19 cellular contexts compared by ENCODE assay signal in genomic region chr6:43445576-43445975, GRCh38. TPM values are rescaled to one million over a fixed set of nuclear protein-coding genes. Genes with fewer than 3 reads are reported as not detected.
DNase-seq lines count a peak whose midpoint lies in the region; ATAC-seq, FAIRE-seq and TF ChIP-seq lines count a peak whose summit lies in the region.
"Had no signal": no experiment of that assay in that cellular context is flagged by ENCODE, and none has a peak within 500 bp of the region (broad histone marks: within the 10 kb centered on the region; RNA-seq: fewer than 3 reads in every experiment).

No MANE protein-coding gene starts in this region.

- no peaks in the 10 kb centered on the region for H3K9me1 ChIP-seq in endothelial cell of umbilical vein (replicated peaks; ENCODE audit: control insufficient read depth, extremely low read depth, insufficient read depth, low read length)

- H3K36me3 ChIP-seq in BLaER1 (peaks cover 71% of the 10 kb centered on the region), HEK293 (ENCODE audit: control insufficient read depth in 2 of 2, insufficient read depth in 1 of 2, low read length in 2 of 2) (peaks cover 11 to 86% of the 10 kb centered on the region in 2 experiments; a peak in 2 of 3 replicates), endothelial cell of umbilical vein (ENCODE audit: control insufficient read depth in 2 of 2, extremely low read depth in 1 of 2, insufficient read depth in 2 of 2, low read length in 2 of 2) (peaks cover 5 to 48% of the 10 kb centered on the region in 2 experiments)

- no peak for ATAC-seq in stimulated activated naive B cell treated with anti-CD40 and anti-IgM and Interleukin-4, amounts not matched to agents 10 μg/mL and 1 μg/mL and 100 μg/mL, for 72 hours (replicated peaks)
- ATAC-seq: A549, HepG2 had no signal

- no peaks in the 10 kb centered on the region for H3K9me3 Mint-ChIP-seq in stimulated activated naive B cell treated with anti-CD40 and anti-IgM and Interleukin-4, amounts not matched to agents 10 μg/mL and 1 μg/mL and 100 μg/mL, for 72 hours
- H3K9me3 Mint-ChIP-seq: CD8-positive, alpha-beta memory T cell; HFFc6 had no signal

- no peak for DNase-seq in endothelial cell of umbilical vein (ENCODE audit: low read depth, low spot score)
- no peak for DNase-seq in stimulated activated naive B cell treated with anti-CD40 and anti-IgM and Interleukin-4, amounts not matched to agents 10 μg/mL and 1 μg/mL and 100 μg/mL, for 72 hours
- DNase-seq in GM20000 (ENCODE audit: low spot score), result no peak
- no peak for DNase-seq in SIG-M5 (lab: John Stamatoyannopoulos, UW)
- no peak for DNase-seq in activated gamma-delta T cell treated with Interleukin-2 at 50 U/mL for 16 hours
- DNase-seq: BE2C; Caco-2; CD8-positive, alpha-beta memory T cell; DND-41; GDM1; GOT3; HFFc6 had no signal

- no peak overlapping the region for H3K4me3 ChIP-seq in BLaER1
- no peak overlapping the region for H3K4me3 ChIP-seq in HEK293 (ENCODE audit: low read depth, low read length)
- H3K4me3 ChIP-seq in endothelial cell of umbilical vein (replicated peaks in 1 of 3; ENCODE audit: insufficient read depth in 1 of 3, low read depth in 1 of 3, low read length in 3 of 3), result no peak overlapping the region
- H3K4me3 ChIP-seq: A549, HAP-1 had no signal

- FAIRE-seq in endothelial cell of umbilical vein (lab: Jason Lieb, UNC), result no peak
- FAIRE-seq: A549, GM12892, HepG2, HTR-8/SVneo had no signal

- CTCF ChIA-PET in HEK293 (lab: Yijun Ruan, JAX) (no interaction called here), endothelial cell of umbilical vein (lab: Charles Lee) (interaction anchor here (21.3 kb wide), 1 partner anchor 56 kb away, joined by 289 read pairs; the partner anchor contains the start of gene LRRC73)

- H3K79me2 ChIP-seq in endothelial cell of umbilical vein (ENCODE audit: control insufficient read depth, insufficient read depth, low read length), result no peaks in the 10 kb centered on the region

- H3K27ac ChIP-seq in BLaER1 (no peak overlapping the region), HEK293 (ENCODE audit: extremely low read depth, low read depth, low read length) (no peak overlapping the region), endothelial cell of umbilical vein (ENCODE audit: insufficient read depth, low read depth, low read length) (no peak overlapping the region)
- H3K27ac ChIP-seq: A549 had no signal

- POLR2A ChIA-PET in HEK293 (lab: Yijun Ruan, JAX) (interaction anchor here (1.0 kb wide), 1 partner anchor 9 kb away, joined by 3 read pairs; no protein-coding TSS in a partner anchor), endothelial cell of umbilical vein (lab: Charles Lee) (no interaction called here)

- no peak for TF ChIP-seq POLR2A in endothelial cell of umbilical vein (IDR thresholded peaks at IDR 0.05; ENCODE audit: low read depth, low read length)

- H3K27ac Mint-ChIP-seq in stimulated activated naive B cell treated with anti-CD40 and anti-IgM and Interleukin-4, amounts not matched to agents 10 μg/mL and 1 μg/mL and 100 μg/mL, for 72 hours, result peak overlapping the region; percentile 88
- H3K27ac Mint-ChIP-seq: HFFc6 had no signal

- H3K4me1 ChIP-seq in BLaER1 (peaks cover 43% of the 10 kb centered on the region), HEK293 (ENCODE audit: control insufficient read depth, insufficient read depth, low read length) (no peaks in the 10 kb centered on the region), endothelial cell of umbilical vein (ENCODE audit: control insufficient read depth, extremely low read depth, insufficient read depth, low read length) (no peaks in the 10 kb centered on the region)
- H3K4me1 ChIP-seq: A549, BE2C, Caco-2, HAP-1 had no signal

- no peaks in the 10 kb centered on the region for H3K9me3 ChIP-seq in BLaER1
- H3K9me3 ChIP-seq in HEK293 (ENCODE audit: control insufficient read depth, insufficient read depth, low read depth, low read length), result no peaks in the 10 kb centered on the region
- no peaks in the 10 kb centered on the region for H3K9me3 ChIP-seq in endothelial cell of umbilical vein (replicated peaks; ENCODE audit: control insufficient read depth, insufficient read depth, low read length)
- H3K9me3 ChIP-seq: A549, BE2C, Caco-2, HAP-1 had no signal

- dilution Hi-C loops in endothelial cell of umbilical vein (cut with MboI; ENCODE audit: extremely low pct_ligation_motif_present, low sequenced_read_pairs), result no loop called here

- H3K27me3 ChIP-seq in BLaER1 (no peaks in the 10 kb centered on the region), endothelial cell of umbilical vein (ENCODE audit: control insufficient read depth in 2 of 2, insufficient read depth in 2 of 2, low read length in 2 of 2) (no peaks in the 10 kb centered on the region)
- H3K27me3 ChIP-seq: BE2C had no signal

- H3K4me3 Mint-ChIP-seq in stimulated activated naive B cell treated with anti-CD40 and anti-IgM and Interleukin-4, amounts not matched to agents 10 μg/mL and 1 μg/mL and 100 μg/mL, for 72 hours, result no peak overlapping the region
- H3K4me3 Mint-ChIP-seq: CD8-positive, alpha-beta memory T cell; HFFc6 had no signal

- H2AFZ ChIP-seq in endothelial cell of umbilical vein (ENCODE audit: low read depth, low read length), result no peak overlapping the region

- H4K20me1 ChIP-seq in BLaER1, result no peaks in the 10 kb centered on the region
- no peaks in the 10 kb centered on the region for H4K20me1 ChIP-seq in endothelial cell of umbilical vein (replicated peaks; ENCODE audit: control insufficient read depth, extremely low read depth, insufficient read depth, low read length)

- peak overlapping the region; percentile 55; the same call in 1 of the 2 replicates for H3K9ac ChIP-seq in BLaER1
- H3K9ac ChIP-seq in endothelial cell of umbilical vein (replicated peaks; ENCODE audit: extremely low read depth, insufficient read depth, low read length), result no peak overlapping the region

- no peaks in the 10 kb centered on the region for H3K4me1 Mint-ChIP-seq in stimulated activated naive B cell treated with anti-CD40 and anti-IgM and Interleukin-4, amounts not matched to agents 10 μg/mL and 1 μg/mL and 100 μg/mL, for 72 hours
- H3K4me1 Mint-ChIP-seq: CD8-positive, alpha-beta memory T cell had no signal

- BruUV-seq in endothelial cell of umbilical vein (replicated peaks; lab: Mats Ljungman, UMichigan), result TSS peak; percentile 16

- intact Hi-C loops in endothelial cell of umbilical vein (cut with micrococcal nuclease), result no loop called here

- no peaks in the 10 kb centered on the region for H3K27me3 Mint-ChIP-seq in stimulated activated naive B cell treated with anti-CD40 and anti-IgM and Interleukin-4, amounts not matched to agents 10 μg/mL and 1 μg/mL and 100 μg/mL, for 72 hours
- H3K27me3 Mint-ChIP-seq: CD8-positive, alpha-beta memory T cell had no signal

- TF ChIP-seq CTCF in HEK293 (tag by site-specific recombination; IDR thresholded peaks at IDR 0.05), result no peak
- TF ChIP-seq CTCF in endothelial cell of umbilical vein (IDR thresholded peaks at IDR 0.05; ENCODE audit: extremely low read depth in 1 of 2, insufficient read depth in 1 of 2, low read depth in 1 of 2, low read length in 2 of 2), result no peak
- no peak for TF ChIP-seq CTCF in GM20000 (IDR thresholded peaks at IDR 0.05; ENCODE audit: extremely low read depth, missing control alignments)

- H3K4me2 ChIP-seq in BLaER1, result peak overlapping the region; percentile 79
- no peak overlapping the region for H3K4me2 ChIP-seq in endothelial cell of umbilical vein (ENCODE audit: insufficient read depth, low read length)
- H3K4me2 ChIP-seq: A549 had no signal

- H3K36me3 Mint-ChIP-seq in stimulated activated naive B cell treated with anti-CD40 and anti-IgM and Interleukin-4, amounts not matched to agents 10 μg/mL and 1 μg/mL and 100 μg/mL, for 72 hours, result peaks cover 54 to 79% of the 10 kb centered on the region in 2 donors

TF ChIP-seq in HEK293, 187 proteins besides CTCF, POLR2A, EP300 and RAD21:
- 0 out of 2 replicates have a peak, but pooled peaks have one; percentile 12 for TF ChIP-seq ZNF600 (tag by site-specific recombination; IDR thresholded peaks at IDR 0.05)
- no peak for TF ChIP-seq ZNF274 (IDR thresholded peaks at IDR 0.05; ENCODE audit: low read length)
- no peak for TF ChIP-seq ZNF274 (tag by site-specific recombination; IDR thresholded peaks at IDR 0.05; ENCODE audit: borderline replicate concordance)

TF ChIP-seq in endothelial cell of umbilical vein, 7 proteins besides CTCF, POLR2A, EP300 and RAD21 (continues in another document):
- TF ChIP-seq POLR2AphosphoS5 (IDR thresholded peaks at IDR 0.05; ENCODE audit: insufficient read depth, low read depth, low read length) (no peak), EZH2 (IDR thresholded peaks at IDR 0.05; ENCODE audit: borderline replicate concordance, low read depth, low read length, severe bottlenecking) (no peak)

RNA-seq across cellular contexts. Expression of gene DLK2, which starts 9.8 kb away (rescaled TPM):
- not detected in 2 replicates for total RNA-seq in endothelial cell of umbilical vein
- 0.36 and 0.38 TPM in 2 replicates for polyA plus RNA-seq in endothelial cell of umbilical vein
- polyA plus RNA-seq in endothelial cell of umbilical vein (2011; cell fraction: cytosol; rRNA removed), result 0.28 and 0.32 TPM in 2 replicates
- 0.14 and 0.20 TPM in 2 replicates for polyA plus RNA-seq in endothelial cell of umbilical vein (2011; cell fraction: nucleus; rRNA removed)
- 0.15 and 0.31 TPM in 2 replicates for polyA plus RNA-seq in endothelial cell of umbilical vein (2012)
- polyA minus RNA-seq in endothelial cell of umbilical vein, result 0.76 TPM in 1 of 2 replicates, not detected in the other
- polyA minus RNA-seq in endothelial cell of umbilical vein (2011; cell fraction: cytosol; rRNA and poly(A)+ RNA removed), result 1.5 TPM
- polyA minus RNA-seq in endothelial cell of umbilical vein (2011; cell fraction: nucleus; rRNA and poly(A)+ RNA removed), result not detected in 2 replicates

RNA-seq across cellular contexts. Expression of gene ABCC10, which starts 18.2 kb away (rescaled TPM):
- 34.8 and 37.9 TPM in 2 replicates for total RNA-seq in endothelial cell of umbilical vein
- 29.2 and 32.9 TPM in 2 replicates for polyA plus RNA-seq in endothelial cell of umbilical vein
- polyA plus RNA-seq in endothelial cell of umbilical vein (2011; cell fraction: cytosol; rRNA removed), result 15.6 and 20.6 TPM in 2 replicates
- 69.9 and 84.5 TPM in 2 replicates for polyA plus RNA-seq in endothelial cell of umbilical vein (2011; cell fraction: nucleus; rRNA removed)
- 20.0 and 21.0 TPM in 2 replicates for polyA plus RNA-seq in endothelial cell of umbilical vein (2012)
- polyA minus RNA-seq in endothelial cell of umbilical vein, result 27.7 and 32.3 TPM in 2 replicates
- polyA minus RNA-seq in endothelial cell of umbilical vein (2011; cell fraction: cytosol; rRNA and poly(A)+ RNA removed), result 6.0 TPM
- 34.8 and 37.5 TPM in 2 replicates for polyA minus RNA-seq in endothelial cell of umbilical vein (2011; cell fraction: nucleus; rRNA and poly(A)+ RNA removed)

RNA-seq across cellular contexts. Expression of gene TJAP1, which starts 31.8 kb away (rescaled TPM):
- 31.8 and 33.1 TPM in 2 replicates for total RNA-seq in endothelial cell of umbilical vein
- polyA plus RNA-seq in endothelial cell of umbilical vein, result 28.4 and 29.9 TPM in 2 replicates
- polyA plus RNA-seq in endothelial cell of umbilical vein (2011; cell fraction: cytosol; rRNA removed), result 21.7 and 25.2 TPM in 2 replicates
- polyA plus RNA-seq in endothelial cell of umbilical vein (2011; cell fraction: nucleus; rRNA removed), result 82.3 and 91.6 TPM in 2 replicates
- polyA plus RNA-seq in endothelial cell of umbilical vein (2012), result 14.6 and 15.7 TPM in 2 replicates
- polyA minus RNA-seq in endothelial cell of umbilical vein, result 15.9 and 16.6 TPM in 2 replicates
- 13.4 TPM for polyA minus RNA-seq in endothelial cell of umbilical vein (2011; cell fraction: cytosol; rRNA and poly(A)+ RNA removed)
- polyA minus RNA-seq in endothelial cell of umbilical vein (2011; cell fraction: nucleus; rRNA and poly(A)+ RNA removed), result 14.7 and 15.2 TPM in 2 replicates
